8 cellular contexts compared by ENCODE assay signal in genomic region chr1:65065535-65066378, GRCh38.
A peak's percentile ranks its signal among the peaks of the same experiment; 100 is the strongest.
DNase-seq lines count a peak whose midpoint lies in the region; ATAC-seq and TF ChIP-seq lines count a peak whose summit lies in the region.

No MANE protein-coding gene starts in this region.

- no peaks in the 10 kb centered on the region for H3K36me3 ChIP-seq in cardiac muscle cell
- H3K36me3 ChIP-seq in parathyroid adenoma (ENCODE audit: control insufficient read depth, insufficient read depth, low read length): no peaks in the 10 kb centered on the region

- H3K9ac ChIP-seq in parathyroid adenoma: no peak overlapping the region

- H3K79me2 ChIP-seq in parathyroid adenoma: no peaks in the 10 kb centered on the region

- peak overlapping the region; percentile 85 for H3K4me3 Mint-ChIP-seq in activated CD8-positive, alpha-beta memory T cell treated with anti-CD3 and anti-CD28 coated beads, Interleukin-2, amount 10 ng/mL, durations not matched to agents 7 days and 5 days
- peak overlapping the region; percentile 97 for H3K4me3 Mint-ChIP-seq in activated B cell treated with CpG ODN at 0.5 μM for 24 hours

- H2AFZ ChIP-seq in parathyroid adenoma: peak overlapping the region; percentile 80

- no peak for DNase-seq in activated CD8-positive, alpha-beta memory T cell treated with anti-CD3 and anti-CD28 coated beads, Interleukin-2, amount 10 ng/mL, durations not matched to agents 7 days and 5 days
- DNase-seq in activated CD8-positive, alpha-beta memory T cell treated with anti-CD3 and anti-CD28 coated beads, Interleukin-2, amount 50 U/mL, for 4 hours: no peak
- DNase-seq in activated B cell treated with CpG ODN at 0.5 μM for 24 hours (no peak), cardiac muscle cell (ENCODE audit: low read depth in 1 of 2, low spot score in 1 of 2) (peak; percentile 22 to 53), activated gamma-delta T cell (lab: John Stamatoyannopoulos, UW) (no peak), OCI-M2 (lab: John Stamatoyannopoulos, UW; ENCODE audit: unreplicated experiment) (no peak)

- TF ChIP-seq CTCF in activated B cell treated with CpG ODN at 0.5 μM for 24 hours (IDR thresholded peaks at IDR 0.05) (no peak), cardiac muscle cell (IDR thresholded peaks at IDR 0.05; ENCODE audit: low read depth, low read length) (no peak), parathyroid adenoma (IDR thresholded peaks at IDR 0.05) (no peak)

- no peaks in the 10 kb centered on the region for H3K27me3 ChIP-seq in cardiac muscle cell
- no peaks in the 10 kb centered on the region for H3K27me3 ChIP-seq in parathyroid adenoma (ENCODE audit: control insufficient read depth, insufficient read depth, low read length)

- CTCF ChIA-PET in activated CD8-positive, alpha-beta memory T cell treated with anti-CD3 and anti-CD28 coated beads, Interleukin-2, amount 10 ng/mL, durations not matched to agents 7 days and 5 days (lab: Charles Lee): interaction anchor here (0.6 to 5.7 kb wide), 6 partner anchors 9 to 622 kb away, joined by 3 to 83 read pairs (median 4); no protein-coding TSS in a partner anchor
- CTCF ChIA-PET in activated B cell treated with CpG ODN at 0.5 μM for 24 hours (lab: Charles Lee): interaction anchor here (1.2 to 9.9 kb wide), 3 partner anchors 8 to 622 kb away, joined by 3 to 137 read pairs (median 5); no protein-coding TSS in a partner anchor

- peak overlapping the region; percentile 65 for H3K4me2 ChIP-seq in parathyroid adenoma (ENCODE audit: low read length)

- peaks cover 34% of the 10 kb centered on the region for H3K4me1 Mint-ChIP-seq in activated CD8-positive, alpha-beta memory T cell treated with anti-CD3 and anti-CD28 coated beads, Interleukin-2, amount 10 ng/mL, durations not matched to agents 7 days and 5 days
- H3K4me1 Mint-ChIP-seq in activated B cell treated with CpG ODN at 0.5 μM for 24 hours: peaks cover 60% of the 10 kb centered on the region

- H3K27ac ChIP-seq in cardiac muscle cell (peak overlapping the region; percentile 47), parathyroid adenoma (peak overlapping the region; percentile 87)

- peak overlapping the region; percentile 76 for H3K27ac Mint-ChIP-seq in activated CD8-positive, alpha-beta memory T cell treated with anti-CD3 and anti-CD28 coated beads, Interleukin-2, amount 10 ng/mL, durations not matched to agents 7 days and 5 days
- peak overlapping the region; percentile 95 for H3K27ac Mint-ChIP-seq in activated B cell treated with CpG ODN at 0.5 μM for 24 hours

- no peak for ATAC-seq in activated CD8-positive, alpha-beta memory T cell treated with anti-CD3 and anti-CD28 coated beads, Interleukin-2, amount 10 ng/mL, durations not matched to agents 7 days and 5 days
- no peak for ATAC-seq in activated B cell treated with CpG ODN at 0.5 μM for 24 hours (ENCODE audit: low read depth)
- ATAC-seq in HG02852 (IDR thresholded peaks at IDR 0.05; ENCODE audit: unreplicated experiment): no peak

- H3K9me3 ChIP-seq in cardiac muscle cell (ENCODE audit: low read depth) (no peaks in the 10 kb centered on the region), parathyroid adenoma (ENCODE audit: control insufficient read depth, low read length) (no peaks in the 10 kb centered on the region)

- H3K4me1 ChIP-seq in cardiac muscle cell (ENCODE audit: low read depth) (peaks cover 28% of the 10 kb centered on the region), parathyroid adenoma (peaks cover 6% of the 10 kb centered on the region)

- intact Hi-C loops in activated B cell treated with CpG ODN at 0.5 μM for 24 hours (cut with micrococcal nuclease): loop anchor here (1.0 to 10.0 kb wide), 5 partner anchors 201 to 1862 kb away; partner anchors contain the start of gene PGM1

- no peaks in the 10 kb centered on the region for H3K9me3 Mint-ChIP-seq in activated CD8-positive, alpha-beta memory T cell treated with anti-CD3 and anti-CD28 coated beads, Interleukin-2, amount 10 ng/mL, durations not matched to agents 7 days and 5 days (ENCODE audit: low read depth)
- no peaks in the 10 kb centered on the region for H3K9me3 Mint-ChIP-seq in activated B cell treated with CpG ODN at 0.5 μM for 24 hours

- peaks cover 2% of the 10 kb centered on the region for H3K36me3 Mint-ChIP-seq in activated CD8-positive, alpha-beta memory T cell treated with anti-CD3 and anti-CD28 coated beads, Interleukin-2, amount 10 ng/mL, durations not matched to agents 7 days and 5 days
- H3K36me3 Mint-ChIP-seq in activated B cell treated with CpG ODN at 0.5 μM for 24 hours (ENCODE audit: low read depth): peaks cover 13% of the 10 kb centered on the region

- POLR2A ChIA-PET in activated B cell treated with CpG ODN at 0.5 μM for 24 hours (lab: Charles Lee): interaction anchor here (0.7 to 2.4 kb wide), 5 partner anchors 9 to 354 kb away, joined by 5 to 12 read pairs (median 6); partner anchors contain the start of genes JAK1, LEPR and LEPROT

- no peaks in the 10 kb centered on the region for H3K27me3 Mint-ChIP-seq in activated CD8-positive, alpha-beta memory T cell treated with anti-CD3 and anti-CD28 coated beads, Interleukin-2, amount 10 ng/mL, durations not matched to agents 7 days and 5 days
- H3K27me3 Mint-ChIP-seq in activated B cell treated with CpG ODN at 0.5 μM for 24 hours: no peaks in the 10 kb centered on the region

- H3K4me3 ChIP-seq in cardiac muscle cell (peak overlapping the region; percentile 91), parathyroid adenoma (ENCODE audit: low read depth, low read length) (peak overlapping the region; percentile 64)

Comparison
In these comparisons a context has a peak if more than half of its experiments do, and no peak if none do; other contexts are left out.
1. DNase-seq: peak in cardiac muscle cell (2 of 2); none in activated CD8-positive, alpha-beta memory T cell treated with anti-CD3 and anti-CD28 coated beads, Interleukin-2, amount 10 ng/mL, durations not matched to agents 7 days and 5 days (single experiment), activated CD8-positive, alpha-beta memory T cell treated with anti-CD3 and anti-CD28 coated beads, Interleukin-2, amount 50 U/mL, for 4 hours (single experiment), activated B cell treated with CpG ODN at 0.5 μM for 24 hours (single experiment), activated gamma-delta T cell (single experiment) and OCI-M2 (single experiment).